Comparison of ENCODE assay signal across 11 cellular contexts in the genomic region with DNA sequence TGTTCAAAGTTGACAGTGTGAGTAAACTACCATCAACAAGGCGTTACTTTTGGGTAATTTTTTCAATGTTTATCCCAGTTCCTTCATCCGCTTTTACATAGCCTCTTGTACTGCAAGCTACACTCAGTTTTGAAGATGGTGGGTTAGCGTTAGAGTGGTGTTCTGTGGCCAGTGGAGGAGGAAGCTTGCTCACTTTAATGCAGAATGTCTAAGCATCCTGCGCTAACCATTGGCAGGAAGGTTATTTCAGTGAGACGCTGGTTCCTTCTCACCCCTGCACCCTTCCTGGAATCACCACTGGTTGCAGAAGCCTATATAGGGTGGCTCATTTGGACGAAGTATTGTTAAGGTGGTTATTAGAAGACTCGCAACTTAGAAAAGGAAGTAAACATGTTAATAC.
DNase-seq lines count a peak whose midpoint lies in the region; ATAC-seq and TF ChIP-seq lines count a peak whose summit lies in the region.
"Had no signal": no experiment of that assay in that cellular context is flagged by ENCODE, and none has a peak within 500 bp of the region (broad histone marks: within the 10 kb centered on the region; RNA-seq: fewer than 3 reads in every experiment).

No MANE protein-coding gene starts in this region.

- H3K27ac Mint-ChIP-seq in CD14-positive monocyte: peak overlapping the region; percentile 92 to 97 (median 95)
- H3K27ac Mint-ChIP-seq in activated CD4-positive, alpha-beta memory T cell treated with anti-CD3 and anti-CD28 coated beads, Interleukin-2, amount 10 ng/mL, durations not matched to agents 7 days and 5 days: no peak overlapping the region
- H3K27ac Mint-ChIP-seq in memory B cell: no peak overlapping the region

- CTCF ChIA-PET in activated CD4-positive, alpha-beta memory T cell treated with anti-CD3 and anti-CD28 coated beads, Interleukin-2, amount 10 ng/mL, durations not matched to agents 7 days and 5 days (lab: Charles Lee): interaction anchor here (1.2 to 3.4 kb wide), 3 partner anchors 10 to 31 kb away, joined by 4 to 25 read pairs (median 9); no protein-coding TSS in a partner anchor
- CTCF ChIA-PET in PC-3 (lab: Charles Lee): no interaction called here

- no peak overlapping the region for H2AFZ ChIP-seq in PC-3 (ENCODE audit: low read length)

- H3K9me2 ChIP-seq in PC-3 (replicated peaks; ENCODE audit: low read length): no peaks in the 10 kb centered on the region

- TF ChIP-seq CTCF in CD14-positive monocyte (IDR thresholded peaks at IDR 0.05): no peak
- no peak for TF ChIP-seq CTCF in PC-3 (conservative IDR thresholded peaks at IDR 0.05; ENCODE audit: low read depth, low read length)
- no peak for TF ChIP-seq CTCF in GM20000 (IDR thresholded peaks at IDR 0.05; ENCODE audit: extremely low read depth, missing control alignments)

- intact Hi-C loops in CD14-positive monocyte (cut with micrococcal nuclease): loop anchor here in 1 of 2 donors (1.0 to 5.0 kb wide), 2 partner anchors 11 to 51 kb away; no protein-coding TSS in a partner anchor
- intact Hi-C loops in PC-3 (cut with micrococcal nuclease): no loop called here

- H3K4me1 Mint-ChIP-seq in CD14-positive monocyte (peaks cover 57% of the 10 kb centered on the region), memory B cell (peaks cover 73% of the 10 kb centered on the region)
- H3K4me1 Mint-ChIP-seq in activated CD4-positive, alpha-beta memory T cell treated with anti-CD3 and anti-CD28 coated beads, Interleukin-2, amount 10 ng/mL, durations not matched to agents 7 days and 5 days: peaks cover 87% of the 10 kb centered on the region

- no peaks in the 10 kb centered on the region for H3K36me3 ChIP-seq in PC-3 (ENCODE audit: low read depth, low read length)

- H3K9me3 Mint-ChIP-seq in CD14-positive monocyte (peaks cover 0 to 4% (median 0%) of the 10 kb centered on the region in 7 donors), memory B cell (no peaks in the 10 kb centered on the region)
- H3K9me3 Mint-ChIP-seq in activated CD4-positive, alpha-beta memory T cell treated with anti-CD3 and anti-CD28 coated beads, Interleukin-2, amount 10 ng/mL, durations not matched to agents 7 days and 5 days: no peaks in the 10 kb centered on the region

- no peaks in the 10 kb centered on the region for H3K4me1 ChIP-seq in PC-3 (ENCODE audit: insufficient read depth, low read length)

- peak overlapping the region; percentile 51 to 77 for H3K4me3 Mint-ChIP-seq in CD14-positive monocyte
- no peak overlapping the region for H3K4me3 Mint-ChIP-seq in activated CD4-positive, alpha-beta memory T cell treated with anti-CD3 and anti-CD28 coated beads, Interleukin-2, amount 10 ng/mL, durations not matched to agents 7 days and 5 days
- H3K4me3 Mint-ChIP-seq in memory B cell: peak overlapping the region; percentile 82

- H3K27ac ChIP-seq in PC-3 (ENCODE audit: low read length): no peak overlapping the region

- peaks cover 26% of the 10 kb centered on the region for H3K27me3 ChIP-seq in PC-3 (ENCODE audit: low read length)

- BruUV-seq in PC-3 (replicated peaks; lab: Mats Ljungman, UMichigan): no TSS peak

- H3K27me3 Mint-ChIP-seq in CD14-positive monocyte (ENCODE audit: low read depth in 3 of 3): peaks cover 0 to 1% (median 0%) of the 10 kb centered on the region in 3 donors
- no peaks in the 10 kb centered on the region for H3K27me3 Mint-ChIP-seq in activated CD4-positive, alpha-beta memory T cell treated with anti-CD3 and anti-CD28 coated beads, Interleukin-2, amount 10 ng/mL, durations not matched to agents 7 days and 5 days
- no peaks in the 10 kb centered on the region for H3K27me3 Mint-ChIP-seq in memory B cell

- ATAC-seq in GM18505 (IDR thresholded peaks at IDR 0.05; ENCODE audit: unreplicated experiment): no peak
- no peak for ATAC-seq in memory B cell (ENCODE audit: low read depth)
- no peak for ATAC-seq in PC-3

- no peak overlapping the region for H3K4me3 ChIP-seq in PC-3 (ENCODE audit: low read length)

- H3K79me2 ChIP-seq in PC-3 (ENCODE audit: low read length): no peaks in the 10 kb centered on the region

- no peak overlapping the region for H3K4me2 ChIP-seq in PC-3 (ENCODE audit: low read length)

- H4K20me1 ChIP-seq in PC-3 (ENCODE audit: low read length): no peaks in the 10 kb centered on the region

- TF ChIP-seq POLR2A in GM18505 (IDR thresholded peaks at IDR 0.05; ENCODE audit: borderline replicate concordance, extremely low read depth, insufficient read depth, insufficient read length): peak; percentile 17

- no peaks in the 10 kb centered on the region for H3K9me3 ChIP-seq in PC-3 (ENCODE audit: low read length)

- no peak overlapping the region for H3K9ac ChIP-seq in PC-3 (ENCODE audit: low read length)

- DNase-seq in CD14-positive monocyte (ENCODE audit: low spot score) (no peak), memory B cell (ENCODE audit: low spot score in 2 of 2) (no peak), PC-3 (no peak), NCI-H524 treated with DMSO at 0.1 percent for 48 hours (lab: John Stamatoyannopoulos, UW) (no peak), NCI-H187 (lab: John Stamatoyannopoulos, UW) (no peak), GM20000 (ENCODE audit: low spot score) (no peak)
- DNase-seq in activated CD4-positive, alpha-beta memory T cell treated with anti-CD3 and anti-CD28 coated beads, Interleukin-2, amount 10 ng/mL, durations not matched to agents 7 days and 5 days: peak; percentile 77
- DNase-seq: cerebellar nuclear complex, DMS53, nucleus accumbens had no signal

- H3F3A ChIP-seq in PC-3 (ENCODE audit: low read length, unreplicated experiment): no peaks in the 10 kb centered on the region

- POLR2A ChIA-PET in activated CD4-positive, alpha-beta memory T cell treated with anti-CD3 and anti-CD28 coated beads, Interleukin-2, amount 10 ng/mL, durations not matched to agents 7 days and 5 days (lab: Charles Lee): interaction anchor here (0.6 to 18.3 kb wide), 16 partner anchors 8 to 163 kb away, joined by 3 to 1515 read pairs (median 5); no protein-coding TSS in a partner anchor
- POLR2A ChIA-PET in PC-3 (lab: Charles Lee; ENCODE audit: unreplicated experiment): no interaction called here

- peaks cover 78 to 79% of the 10 kb centered on the region in 2 donors for H3K36me3 Mint-ChIP-seq in CD14-positive monocyte
- peaks cover 93% of the 10 kb centered on the region for H3K36me3 Mint-ChIP-seq in activated CD4-positive, alpha-beta memory T cell treated with anti-CD3 and anti-CD28 coated beads, Interleukin-2, amount 10 ng/mL, durations not matched to agents 7 days and 5 days (ENCODE audit: low read depth)
- H3K36me3 Mint-ChIP-seq in memory B cell: peaks cover 22% of the 10 kb centered on the region

Comparison
In these comparisons a context has a peak if more than half of its experiments do, and no peak if none do; other contexts are left out.
1. H3K27ac Mint-ChIP-seq: peak in CD14-positive monocyte (7 of 7); none in activated CD4-positive, alpha-beta memory T cell treated with anti-CD3 and anti-CD28 coated beads, Interleukin-2, amount 10 ng/mL, durations not matched to agents 7 days and 5 days (single experiment) and memory B cell (single experiment).